Comparison of ENCODE assay signal across 3 cellular contexts in the genomic region with DNA sequence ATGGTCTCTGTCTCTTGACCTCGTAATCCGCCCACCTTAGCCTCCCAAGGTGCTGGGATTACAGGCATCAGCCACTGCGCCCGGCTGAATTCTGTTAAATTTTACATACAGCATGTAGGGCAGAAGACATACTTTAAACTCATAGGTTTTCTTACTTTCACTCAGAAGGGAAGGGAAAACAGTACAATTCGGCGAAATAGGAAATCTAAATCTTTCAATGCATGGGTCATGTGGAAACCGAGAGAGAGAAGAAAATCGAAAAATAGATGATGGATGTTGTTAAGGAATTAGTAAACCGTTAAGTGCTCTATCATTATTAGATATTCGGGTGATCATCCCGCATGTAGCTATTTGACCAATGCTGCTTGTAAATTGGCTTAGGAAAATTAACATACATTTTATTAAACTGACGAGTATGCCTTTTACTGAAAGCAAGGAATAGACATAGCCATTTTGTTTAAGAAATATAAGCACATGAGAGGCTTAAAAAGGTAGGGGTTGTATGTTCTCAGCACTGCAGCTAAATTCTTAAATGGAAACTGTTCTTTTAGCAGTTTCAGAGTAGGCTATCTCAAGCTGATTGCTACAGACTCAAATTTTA.
TF ChIP-seq lines count a peak whose summit lies in the region.

No MANE protein-coding gene starts in this region.

TF ChIP-seq in GM23338, 12 proteins besides CTCF, POLR2A, EP300 and RAD21:
- TF ChIP-seq, protein P1, sequence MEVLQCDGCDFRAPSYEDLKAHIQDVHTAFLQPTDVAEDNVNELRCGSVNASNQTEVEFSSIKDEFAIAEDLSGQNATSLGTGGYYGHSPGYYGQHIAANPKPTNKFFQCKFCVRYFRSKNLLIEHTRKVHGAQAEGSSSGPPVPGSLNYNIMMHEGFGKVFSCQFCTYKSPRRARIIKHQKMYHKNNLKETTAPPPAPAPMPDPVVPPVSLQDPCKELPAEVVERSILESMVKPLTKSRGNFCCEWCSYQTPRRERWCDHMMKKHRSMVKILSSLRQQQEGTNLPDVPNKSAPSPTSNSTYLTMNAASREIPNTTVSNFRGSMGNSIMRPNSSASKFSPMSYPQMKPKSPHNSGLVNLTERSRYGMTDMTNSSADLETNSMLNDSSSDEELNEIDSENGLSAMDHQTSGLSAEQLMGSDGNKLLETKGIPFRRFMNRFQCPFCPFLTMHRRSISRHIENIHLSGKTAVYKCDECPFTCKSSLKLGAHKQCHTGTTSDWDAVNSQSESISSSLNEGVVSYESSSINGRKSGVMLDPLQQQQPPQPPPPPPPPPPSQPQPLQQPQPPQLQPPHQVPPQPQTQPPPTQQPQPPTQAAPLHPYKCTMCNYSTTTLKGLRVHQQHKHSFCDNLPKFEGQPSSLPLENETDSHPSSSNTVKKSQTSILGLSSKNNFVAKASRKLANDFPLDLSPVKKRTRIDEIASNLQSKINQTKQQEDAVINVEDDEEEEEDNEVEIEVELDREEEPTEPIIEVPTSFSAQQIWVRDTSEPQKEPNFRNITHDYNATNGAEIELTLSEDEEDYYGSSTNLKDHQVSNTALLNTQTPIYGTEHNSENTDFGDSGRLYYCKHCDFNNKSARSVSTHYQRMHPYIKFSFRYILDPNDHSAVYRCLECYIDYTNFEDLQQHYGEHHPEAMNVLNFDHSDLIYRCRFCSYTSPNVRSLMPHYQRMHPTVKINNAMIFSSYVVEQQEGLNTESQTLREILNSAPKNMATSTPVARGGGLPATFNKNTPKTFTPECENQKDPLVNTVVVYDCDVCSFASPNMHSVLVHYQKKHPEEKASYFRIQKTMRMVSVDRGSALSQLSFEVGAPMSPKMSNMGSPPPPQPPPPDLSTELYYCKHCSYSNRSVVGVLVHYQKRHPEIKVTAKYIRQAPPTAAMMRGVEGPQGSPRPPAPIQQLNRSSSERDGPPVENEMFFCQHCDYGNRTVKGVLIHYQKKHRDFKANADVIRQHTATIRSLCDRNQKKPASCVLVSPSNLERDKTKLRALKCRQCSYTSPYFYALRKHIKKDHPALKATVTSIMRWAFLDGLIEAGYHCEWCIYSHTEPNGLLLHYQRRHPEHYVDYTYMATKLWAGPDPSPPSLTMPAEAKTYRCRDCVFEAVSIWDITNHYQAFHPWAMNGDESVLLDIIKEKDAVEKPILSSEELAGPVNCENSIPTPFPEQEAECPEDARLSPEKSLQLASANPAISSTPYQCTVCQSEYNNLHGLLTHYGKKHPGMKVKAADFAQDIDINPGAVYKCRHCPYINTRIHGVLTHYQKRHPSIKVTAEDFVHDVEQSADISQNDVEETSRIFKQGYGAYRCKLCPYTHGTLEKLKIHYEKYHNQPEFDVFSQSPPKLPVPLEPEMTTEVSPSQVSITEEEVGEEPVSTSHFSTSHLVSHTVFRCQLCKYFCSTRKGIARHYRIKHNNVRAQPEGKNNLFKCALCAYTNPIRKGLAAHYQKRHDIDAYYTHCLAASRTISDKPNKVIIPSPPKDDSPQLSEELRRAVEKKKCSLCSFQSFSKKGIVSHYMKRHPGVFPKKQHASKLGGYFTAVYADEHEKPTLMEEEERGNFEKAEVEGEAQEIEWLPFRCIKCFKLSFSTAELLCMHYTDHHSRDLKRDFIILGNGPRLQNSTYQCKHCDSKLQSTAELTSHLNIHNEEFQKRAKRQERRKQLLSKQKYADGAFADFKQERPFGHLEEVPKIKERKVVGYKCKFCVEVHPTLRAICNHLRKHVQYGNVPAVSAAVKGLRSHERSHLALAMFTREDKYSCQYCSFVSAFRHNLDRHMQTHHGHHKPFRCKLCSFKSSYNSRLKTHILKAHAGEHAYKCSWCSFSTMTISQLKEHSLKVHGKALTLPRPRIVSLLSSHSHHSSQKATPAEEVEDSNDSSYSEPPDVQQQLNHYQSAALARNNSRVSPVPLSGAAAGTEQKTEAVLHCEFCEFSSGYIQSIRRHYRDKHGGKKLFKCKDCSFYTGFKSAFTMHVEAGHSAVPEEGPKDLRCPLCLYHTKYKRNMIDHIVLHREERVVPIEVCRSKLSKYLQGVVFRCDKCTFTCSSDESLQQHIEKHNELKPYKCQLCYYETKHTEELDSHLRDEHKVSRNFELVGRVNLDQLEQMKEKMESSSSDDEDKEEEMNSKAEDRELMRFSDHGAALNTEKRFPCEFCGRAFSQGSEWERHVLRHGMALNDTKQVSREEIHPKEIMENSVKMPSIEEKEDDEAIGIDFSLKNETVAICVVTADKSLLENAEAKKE (CRISPR knock-in tag; IDR thresholded peaks at IDR 0.05) = no peak
- TF ChIP-seq EZH2phosphoT487 (IDR thresholded peaks at IDR 0.05; ENCODE audit: unreplicated experiment) (no peak), ZNF114 (CRISPR knock-in tag; IDR thresholded peaks at IDR 0.05) (no peak), EZH2 (IDR thresholded peaks at IDR 0.05; ENCODE audit: low read depth, unreplicated experiment) (no peak), POLR2AphosphoS5 (IDR thresholded peaks at IDR 0.05; ENCODE audit: low read depth) (no peak), ZNF331 (CRISPR knock-in tag; IDR thresholded peaks at IDR 0.05; ENCODE audit: low read depth) (no peak), STAT1 (IDR thresholded peaks at IDR 0.05; ENCODE audit: unreplicated experiment) (no peak), JUNB (IDR thresholded peaks at IDR 0.05; ENCODE audit: unreplicated experiment) (no peak)

TF ChIP-seq in SK-N-SH, 30 proteins besides CTCF, POLR2A, EP300 and RAD21:
- TF ChIP-seq TEAD4 (IDR thresholded peaks at IDR 0.05; ENCODE audit: borderline replicate concordance, insufficient read depth) (no peak), RXRA (IDR thresholded peaks at IDR 0.05; ENCODE audit: borderline replicate concordance, low read depth) (no peak), NFIC (IDR thresholded peaks at IDR 0.05; ENCODE audit: borderline replicate concordance) (no peak), TAF1 (IDR thresholded peaks at IDR 0.05; ENCODE audit: borderline replicate concordance, low read depth, low read length) (no peak), GATA2 (CRISPR knock-in tag; IDR thresholded peaks at IDR 0.05) (no peak), POLR2AphosphoS5 (IDR thresholded peaks at IDR 0.05; ENCODE audit: low read depth, low read length) (no peak), TCF12 (IDR thresholded peaks at IDR 0.05) (no peak), EZH2phosphoT487 (IDR thresholded peaks at IDR 0.05; ENCODE audit: borderline replicate concordance, low read depth) (no peak), NRF1 (IDR thresholded peaks at IDR 0.05; ENCODE audit: low read depth, low read length) (no peak), SMC3 (IDR thresholded peaks at IDR 0.05; ENCODE audit: low read depth, low read length) (no peak)
TF ChIP-seq in SK-N-SH: peak in this region for 0.

TF ChIP-seq in endothelial cell of umbilical vein, 7 proteins besides CTCF, POLR2A, EP300 and RAD21:
- TF ChIP-seq FOS (IDR thresholded peaks at IDR 0.05; ENCODE audit: borderline replicate concordance, insufficient read depth, low read length) (no peak), POLR2AphosphoS5 (IDR thresholded peaks at IDR 0.05; ENCODE audit: insufficient read depth, low read depth, low read length) (no peak), EZH2 (IDR thresholded peaks at IDR 0.05; ENCODE audit: borderline replicate concordance, low read depth, low read length, severe bottlenecking) (no peak), MYC (IDR thresholded peaks at IDR 0.05; ENCODE audit: low read depth, low read length) (no peak), JUN (IDR thresholded peaks at IDR 0.05; ENCODE audit: borderline replicate concordance, insufficient read depth, insufficient read length, low read depth) (no peak), GATA2 (IDR thresholded peaks at IDR 0.05; ENCODE audit: insufficient read depth, insufficient read length, low read depth, low read length) (no peak)
- TF ChIP-seq, protein P2, sequence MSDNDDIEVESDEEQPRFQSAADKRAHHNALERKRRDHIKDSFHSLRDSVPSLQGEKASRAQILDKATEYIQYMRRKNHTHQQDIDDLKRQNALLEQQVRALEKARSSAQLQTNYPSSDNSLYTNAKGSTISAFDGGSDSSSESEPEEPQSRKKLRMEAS (IDR thresholded peaks at IDR 0.05; ENCODE audit: insufficient read depth, insufficient read length) = no peak
